Comparison of ENCODE assay signal across 8 cellular contexts in genomic region chr12:70692681-70693288, GRCh38. TPM values are rescaled to one million over a fixed set of nuclear protein-coding genes. Genes with fewer than 3 reads are reported as not detected.
DNase-seq lines count a peak whose midpoint lies in the region; ATAC-seq and TF ChIP-seq lines count a peak whose summit lies in the region.

No MANE protein-coding gene starts in this region.

- H3K27me3 Mint-ChIP-seq in MCF 10A (ENCODE audit: insufficient read depth, unreplicated experiment) (no peaks in the 10 kb centered on the region), type B pancreatic cell (no peaks in the 10 kb centered on the region)
- no peaks in the 10 kb centered on the region for H3K27me3 Mint-ChIP-seq in CD8-positive, alpha-beta T cell (ENCODE audit: low read depth)

- no peaks in the 10 kb centered on the region for H3K36me3 ChIP-seq in breast epithelium
- H3K36me3 ChIP-seq in CD8-positive, alpha-beta T cell (ENCODE audit: insufficient read depth, low read length), result no peaks in the 10 kb centered on the region

- DNase-seq in MCF 10A (ENCODE audit: unreplicated experiment) (peak; percentile 37), breast epithelium (ENCODE audit: low spot score in 2 of 2) (no peak), RWPE1 (ENCODE audit: low spot score) (peak; percentile 36), foreskin fibroblast (peak; percentile 18 to 60), type B pancreatic cell (ENCODE audit: extremely low spot score, unreplicated experiment) (no peak), DMS79 (lab: John Stamatoyannopoulos, UW) (no peak)
- no peak for DNase-seq in CD8-positive, alpha-beta T cell

- H3K4me3 Mint-ChIP-seq in MCF 10A (ENCODE audit: unreplicated experiment), result no peak overlapping the region
- H3K4me3 Mint-ChIP-seq in type B pancreatic cell, result no peak overlapping the region
- no peak overlapping the region for H3K4me3 Mint-ChIP-seq in CD8-positive, alpha-beta T cell

- no peak overlapping the region for H3K27ac ChIP-seq in breast epithelium
- no peak overlapping the region for H3K27ac ChIP-seq in RWPE1
- no peak overlapping the region for H3K27ac ChIP-seq in CD8-positive, alpha-beta T cell (ENCODE audit: low read depth, low read length)

- POLR2A ChIA-PET in MCF 10A (lab: Yijun Ruan, JAX) (interaction anchor here (0.7 kb wide), 1 partner anchor 29 kb away, joined by 3 read pairs; no protein-coding TSS in a partner anchor), RWPE1 (lab: Yijun Ruan, JAX; ENCODE audit: low non-redundant PET) (no interaction called here)
- POLR2A ChIA-PET in CD8-positive, alpha-beta T cell (lab: Charles Lee), result interaction anchor here (0.6 kb wide), 1 partner anchor 35 kb away, joined by 3 read pairs; no protein-coding TSS in a partner anchor

- H3K4me1 ChIP-seq in breast epithelium, result no peaks in the 10 kb centered on the region
- no peaks in the 10 kb centered on the region for H3K4me1 ChIP-seq in CD8-positive, alpha-beta T cell (ENCODE audit: insufficient read depth, low read length)

- H3K4me1 Mint-ChIP-seq in MCF 10A (ENCODE audit: insufficient read depth, unreplicated experiment) (no peaks in the 10 kb centered on the region), type B pancreatic cell (ENCODE audit: unreplicated experiment) (peaks cover 4% of the 10 kb centered on the region)
- no peaks in the 10 kb centered on the region for H3K4me1 Mint-ChIP-seq in CD8-positive, alpha-beta T cell (ENCODE audit: low read depth)

- TF ChIP-seq CTCF in MCF 10A (IDR thresholded peaks at IDR 0.05; ENCODE audit: unreplicated experiment) (peak; percentile 46), breast epithelium (IDR thresholded peaks at IDR 0.05) (no peak), RWPE1 (conservative IDR thresholded peaks at IDR 0.05; ENCODE audit: low read depth) (peak; percentile 60), foreskin fibroblast (IDR thresholded peaks at IDR 0.05; ENCODE audit: low read depth, low read length) (peak; percentile 42), type B pancreatic cell (conservative IDR thresholded peaks at IDR 0.05) (peak; percentile 72)
- TF ChIP-seq CTCF in CD8-positive, alpha-beta T cell (IDR thresholded peaks at IDR 0.05), result no peak

- BruUV-seq in MCF 10A (replicated peaks; lab: Mats Ljungman, UMichigan), result no TSS peak

- H3K4me3 ChIP-seq in breast epithelium, result no peak overlapping the region
- no peak overlapping the region for H3K4me3 ChIP-seq in foreskin fibroblast (ENCODE audit: low read depth in 1 of 2, low read length in 2 of 2)
- no peak overlapping the region for H3K4me3 ChIP-seq in CD8-positive, alpha-beta T cell (ENCODE audit: low read depth, low read length)

- TF ChIP-seq POLR2A in breast epithelium (IDR thresholded peaks at IDR 0.05), result no peak

- H3K9me3 Mint-ChIP-seq in MCF 10A (ENCODE audit: unreplicated experiment) (no peaks in the 10 kb centered on the region), type B pancreatic cell (no peaks in the 10 kb centered on the region)
- H3K9me3 Mint-ChIP-seq in CD8-positive, alpha-beta T cell, result no peaks in the 10 kb centered on the region

- H3K9me3 ChIP-seq in breast epithelium, result no peaks in the 10 kb centered on the region
- H3K9me3 ChIP-seq in CD8-positive, alpha-beta T cell (ENCODE audit: low read length), result no peaks in the 10 kb centered on the region

- ATAC-seq in HG02870 (IDR thresholded peaks at IDR 0.05; ENCODE audit: unreplicated experiment), result no peak
- ATAC-seq in CD8-positive, alpha-beta T cell, result no peak

- H3K27me3 ChIP-seq in breast epithelium, result no peaks in the 10 kb centered on the region
- H3K27me3 ChIP-seq in CD8-positive, alpha-beta T cell (ENCODE audit: insufficient read depth, low read length), result no peaks in the 10 kb centered on the region

- CTCF ChIA-PET in MCF 10A (lab: Yijun Ruan, JAX), result interaction anchor here (0.7 to 2.3 kb wide), 15 partner anchors 11 to 117 kb away, joined by 3 to 6 read pairs (median 4); no protein-coding TSS in a partner anchor
- CTCF ChIA-PET in RWPE1 (lab: Yijun Ruan, JAX), result interaction anchor here (0.7 to 0.8 kb wide), 2 partner anchors 321 to 842 kb away, joined by 3 to 5 read pairs; no protein-coding TSS in a partner anchor
- CTCF ChIA-PET in CD8-positive, alpha-beta T cell (lab: Charles Lee), result no interaction called here

- H3K27ac Mint-ChIP-seq in MCF 10A (ENCODE audit: low read depth, unreplicated experiment), result no peak overlapping the region
- H3K27ac Mint-ChIP-seq in type B pancreatic cell, result no peak overlapping the region
- no peak overlapping the region for H3K27ac Mint-ChIP-seq in CD8-positive, alpha-beta T cell

- intact Hi-C loops in MCF 10A (cut with micrococcal nuclease) (loop anchor here (1.0 kb wide), 1 partner anchor 102 kb away; no protein-coding TSS in a partner anchor), breast epithelium (cut with DNase I; ENCODE audit: low total_unique reads) (no loop called here)
- intact Hi-C loops in CD8-positive, alpha-beta T cell (cut with DNase I, micrococcal nuclease), result no loop called here

- H3K36me3 Mint-ChIP-seq in MCF 10A (ENCODE audit: insufficient read depth, unreplicated experiment) (no peaks in the 10 kb centered on the region), type B pancreatic cell (no peaks in the 10 kb centered on the region)
- no peaks in the 10 kb centered on the region for H3K36me3 Mint-ChIP-seq in CD8-positive, alpha-beta T cell

RNA-seq across cellular contexts. Expression of gene PTPRB, which starts 55.6 kb away (rescaled TPM):
- total RNA-seq in MCF 10A (2022) (0.69 and 0.82 TPM in 2 replicates), breast epithelium (10 to 100 TPM; 18.4 to 36.1 (median 33.6) TPM), type B pancreatic cell (ENCODE audit: low replicate concordance) (1.2 and 4.2 TPM in 2 replicates)
- total RNA-seq in CD8-positive, alpha-beta T cell, result not detected

Comparison
In these comparisons a context has a peak if more than half of its experiments do, and no peak if none do; other contexts are left out.
1. DNase-seq: peak in MCF 10A (single experiment), RWPE1 (single experiment) and foreskin fibroblast (2 of 2); none in breast epithelium (0 of 2), type B pancreatic cell (single experiment), DMS79 (single experiment) and CD8-positive, alpha-beta T cell (0 of 7).
2. CTCF ChIP-seq: peak in MCF 10A (single experiment), RWPE1 (single experiment), foreskin fibroblast (single experiment) and type B pancreatic cell (single experiment); none in breast epithelium (0 of 3) and CD8-positive, alpha-beta T cell (single experiment).